ENCODE assay signal across 10 cellular contexts in the genomic region with DNA sequence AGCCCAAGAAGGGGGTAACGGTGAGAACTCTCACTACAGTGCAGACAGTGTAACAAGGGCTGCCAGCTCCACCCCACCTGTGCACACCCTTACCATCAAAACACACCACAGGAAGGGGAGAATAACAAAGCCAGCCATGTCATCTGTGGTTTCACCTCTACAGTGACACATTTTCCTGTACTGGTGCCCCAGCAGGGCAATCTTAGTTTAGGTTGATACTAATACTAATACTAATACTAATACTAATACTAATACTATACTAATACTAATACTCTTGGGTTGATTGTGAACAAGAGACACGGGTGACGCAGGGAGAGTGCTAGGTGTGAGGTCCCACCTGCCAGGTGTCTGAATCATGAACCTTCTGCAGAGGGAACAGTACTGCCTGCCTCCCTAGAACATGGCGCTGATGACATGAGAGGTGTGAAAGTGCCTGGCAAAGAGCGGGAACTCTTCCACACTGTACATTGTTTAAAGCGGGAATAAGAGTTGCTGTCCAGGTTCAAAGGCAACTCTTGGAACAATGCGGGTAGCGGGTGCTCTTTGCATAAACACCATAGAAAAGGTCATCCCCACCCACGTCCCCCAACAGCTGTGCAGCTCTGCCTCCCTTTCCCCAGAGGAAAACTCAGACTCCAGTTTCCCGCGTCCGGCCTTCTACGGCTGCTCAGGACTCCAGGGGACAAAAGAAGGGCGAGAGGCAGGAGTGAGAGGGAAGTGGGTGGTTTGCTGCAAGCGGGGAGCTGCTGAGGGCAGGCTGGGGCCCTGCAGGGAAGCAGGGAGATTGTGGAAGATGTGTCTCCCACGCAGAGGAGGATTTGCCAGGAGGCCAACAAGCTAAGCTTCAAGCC. TPM values are rescaled to one million over a fixed set of nuclear protein-coding genes. Genes with fewer than 3 reads are reported as not detected.
DNase-seq lines count a peak whose midpoint lies in the region; ATAC-seq and TF ChIP-seq lines count a peak whose summit lies in the region.
"Had no signal": no experiment of that assay in that cellular context is flagged by ENCODE, and none has a peak within 500 bp of the region (broad histone marks: within the 10 kb centered on the region; RNA-seq: fewer than 3 reads in every experiment).

No MANE protein-coding gene starts in this region.

- H3K9me3 ChIP-seq in T-helper 17 cell (ENCODE audit: control insufficient read depth, low read length, poor library complexity, severe bottlenecking) (no peaks in the 10 kb centered on the region), SK-N-SH (no peaks in the 10 kb centered on the region)

- no peaks in the 10 kb centered on the region for H3F3A ChIP-seq in SK-N-SH (replicated peaks; ENCODE audit: insufficient read depth)

- H3K4me3 Mint-ChIP-seq in T-helper 17 cell: peak overlapping the region; percentile 85
- peak overlapping the region; percentile 43 for H3K4me3 Mint-ChIP-seq in activated naive CD4-positive, alpha-beta T cell treated with anti-CD3 and anti-CD28 coated beads, Interleukin-2, amount 10 ng/mL, durations not matched to agents 7 days and 5 days

- H3K79me2 ChIP-seq in SK-N-SH (ENCODE audit: insufficient read depth): no peaks in the 10 kb centered on the region

- H3K36me3 ChIP-seq in SK-N-SH (replicated peaks in 1 of 2; ENCODE audit: control insufficient read depth in 1 of 2, insufficient read depth in 2 of 2, low read length in 1 of 2): no peaks in the 10 kb centered on the region

- H3K27ac Mint-ChIP-seq in T-helper 17 cell: peak overlapping the region; percentile 98
- H3K27ac Mint-ChIP-seq in activated naive CD4-positive, alpha-beta T cell treated with anti-CD3 and anti-CD28 coated beads, Interleukin-2, amount 10 ng/mL, durations not matched to agents 7 days and 5 days: peak overlapping the region; percentile 98

- no peak overlapping the region for H3K4me2 ChIP-seq in SK-N-SH

- 73% methylated on average over 15 of the region's 16 CpGs for WGBS in SK-N-SH (ENCODE audit: low lambda C conversion rate)

- no peaks in the 10 kb centered on the region for H3K4me1 ChIP-seq in SK-N-SH (ENCODE audit: control insufficient read depth in 1 of 2, insufficient read depth in 2 of 2, low read depth in 1 of 2, low read length in 1 of 2)

- H3K9me3 Mint-ChIP-seq in activated naive CD4-positive, alpha-beta T cell treated with anti-CD3 and anti-CD28 coated beads, Interleukin-2, amount 10 ng/mL, durations not matched to agents 7 days and 5 days: no peaks in the 10 kb centered on the region

- CTCF ChIA-PET in activated naive CD4-positive, alpha-beta T cell treated with anti-CD3 and anti-CD28 coated beads, Interleukin-2, amount 10 ng/mL, durations not matched to agents 7 days and 5 days (lab: Charles Lee): interaction anchor here (0.6 to 8.4 kb wide), 18 partner anchors 10 to 244 kb away, joined by 3 to 304 read pairs (median 6); a partner anchor contains a TSS
- CTCF ChIA-PET in SK-N-SH (lab: Yijun Ruan, JAX): interaction anchor here (0.9 to 10.1 kb wide), 20 partner anchors 12 to 625 kb away, joined by 3 to 173 read pairs (median 13); a partner anchor contains a TSS

- TF ChIP-seq RAD21 in SK-N-SH (IDR thresholded peaks at IDR 0.05; ENCODE audit: low read length): no peak

- no peaks in the 10 kb centered on the region for H4K20me1 ChIP-seq in SK-N-SH (ENCODE audit: insufficient read depth)

- no peak overlapping the region for H2AFZ ChIP-seq in SK-N-SH (ENCODE audit: low read depth)

- peaks cover 14% of the 10 kb centered on the region for H3K27me3 Mint-ChIP-seq in T-helper 17 cell
- H3K27me3 Mint-ChIP-seq in activated naive CD4-positive, alpha-beta T cell treated with anti-CD3 and anti-CD28 coated beads, Interleukin-2, amount 10 ng/mL, durations not matched to agents 7 days and 5 days: peaks cover 9% of the 10 kb centered on the region

- POLR2A ChIA-PET in SK-N-SH (lab: Yijun Ruan, JAX): interaction anchor here (0.8 kb wide), 1 partner anchor 105 kb away, joined by 3 read pairs; no protein-coding TSS in a partner anchor

- no peak overlapping the region for H3K4me3 ChIP-seq in SK-N-SH (ENCODE audit: low read depth in 2 of 2, low read length in 1 of 2)

- H3K9ac ChIP-seq in SK-N-SH: no peak overlapping the region

- DNase-seq in T-helper 17 cell (peak; percentile 28 to 61 (median 54)), SK-N-SH (no peak), hepatic stellate cell (ENCODE audit: low spot score) (no peak), iPS-NIHi11 (ENCODE audit: low spot score) (no peak)
- DNase-seq in activated naive CD4-positive, alpha-beta T cell treated with anti-CD3 and anti-CD28 coated beads, Interleukin-2, amount 10 ng/mL, durations not matched to agents 7 days and 5 days: peak; percentile 85
- DNase-seq in stimulated activated CD4-positive, alpha-beta T cell treated with anti-CD3 and anti-CD28 coated beads, Interleukin-2, amount 100 ng/mL, for 4 hours (ENCODE audit: low read depth): peak; percentile 53
- DNase-seq: EL had no signal

- peak; percentile 58 for ATAC-seq in GM18498 (IDR thresholded peaks at IDR 0.05; ENCODE audit: unreplicated experiment)
- ATAC-seq in T-helper 17 cell: peak; percentile 96
- ATAC-seq in HG02970 (IDR thresholded peaks at IDR 0.05; ENCODE audit: low FRiP score, unreplicated experiment): no peak

- TF ChIP-seq CTCF in SK-N-SH (IDR thresholded peaks at IDR 0.05): no peak

- H3K4me1 Mint-ChIP-seq in T-helper 17 cell: peaks cover 53% of the 10 kb centered on the region
- H3K4me1 Mint-ChIP-seq in activated naive CD4-positive, alpha-beta T cell treated with anti-CD3 and anti-CD28 coated beads, Interleukin-2, amount 10 ng/mL, durations not matched to agents 7 days and 5 days: peaks cover 53% of the 10 kb centered on the region

- H3K27ac ChIP-seq in SK-N-SH (ENCODE audit: low read depth in 2 of 2, low read length in 1 of 2): no peak overlapping the region

- no peaks in the 10 kb centered on the region for H3K9me2 ChIP-seq in SK-N-SH

- peaks cover 5% of the 10 kb centered on the region for H3K36me3 Mint-ChIP-seq in T-helper 17 cell (ENCODE audit: low read depth)
- peaks cover 5% of the 10 kb centered on the region for H3K36me3 Mint-ChIP-seq in activated naive CD4-positive, alpha-beta T cell treated with anti-CD3 and anti-CD28 coated beads, Interleukin-2, amount 10 ng/mL, durations not matched to agents 7 days and 5 days

- TF ChIP-seq EP300 in SK-N-SH (IDR thresholded peaks at IDR 0.05; ENCODE audit: borderline replicate concordance in 1 of 2, low read depth in 1 of 2, low read length in 1 of 2): no peak

- peaks cover 8% of the 10 kb centered on the region; the same call in 1 of the 2 replicates for H3K27me3 ChIP-seq in SK-N-SH (ENCODE audit: insufficient read depth)

TF ChIP-seq in SK-N-SH, 30 proteins besides CTCF, POLR2A, EP300 and RAD21:
- TF ChIP-seq FOXJ3 (CRISPR knock-in tag; IDR thresholded peaks at IDR 0.05): no peak
TF ChIP-seq in SK-N-SH: peak in this region for 0.

RNA-seq across cellular contexts. Expression of a gene that starts 25.0 kb away (rescaled TPM):
- not detected for total RNA-seq in T-helper 17 cell
- not detected in 2 replicates for polyA plus RNA-seq in SK-N-SH (2012; rRNA removed)
- not detected in 2 replicates for polyA plus RNA-seq in SK-N-SH (2012; cell fraction: cytosol; rRNA removed)
- not detected in 2 replicates for polyA plus RNA-seq in SK-N-SH (2012; cell fraction: nucleus; rRNA removed)
- polyA plus RNA-seq: neural cell had no signal

RNA-seq across cellular contexts. Expression of a gene that starts 34.9 kb away (rescaled TPM):
- total RNA-seq in T-helper 17 cell: under 1 TPM; 0.13 to 0.30 TPM
- not detected in 2 replicates for polyA plus RNA-seq in SK-N-SH (2012; rRNA removed)
- polyA plus RNA-seq in SK-N-SH (2012; cell fraction: cytosol; rRNA removed): not detected in 2 replicates
- polyA plus RNA-seq in SK-N-SH (2012; cell fraction: nucleus; rRNA removed): not detected in 2 replicates
- polyA plus RNA-seq: neural cell had no signal

Comparison
In these comparisons a context has a peak if more than half of its experiments do, and no peak if none do; other contexts are left out.
1. DNase-seq: peak in T-helper 17 cell (3 of 3), activated naive CD4-positive, alpha-beta T cell treated with anti-CD3 and anti-CD28 coated beads, Interleukin-2, amount 10 ng/mL, durations not matched to agents 7 days and 5 days (single experiment) and stimulated activated CD4-positive, alpha-beta T cell treated with anti-CD3 and anti-CD28 coated beads, Interleukin-2, amount 100 ng/mL, for 4 hours (single experiment); none in SK-N-SH (single experiment), hepatic stellate cell (single experiment) and iPS-NIHi11 (single experiment).